ENCODE assay signal across 22 cellular contexts in genomic region chr16:7362231-7362630, GRCh38. TPM values are rescaled to one million over a fixed set of nuclear protein-coding genes. Genes with fewer than 3 reads are reported as not detected.
DNase-seq lines count a peak whose midpoint lies in the region; ATAC-seq and TF ChIP-seq lines count a peak whose summit lies in the region.
"Had no signal": no experiment of that assay in that cellular context is flagged by ENCODE, and none has a peak within 500 bp of the region (broad histone marks: within the 10 kb centered on the region; RNA-seq: fewer than 3 reads in every experiment).

No MANE protein-coding gene starts in this region.

- no peaks in the 10 kb centered on the region for H4K20me1 ChIP-seq in IMR-90 (ENCODE audit: insufficient read depth, low read length)
- H4K20me1 ChIP-seq: BLaER1 treated with 17β-estradiol and CSF1 and Interleukin-3, amounts not matched to agents 10 nM and 100 nM had no signal

- no peak for TF ChIP-seq CTCF in left ventricle myocardium inferior (IDR thresholded peaks at IDR 0.05; ENCODE audit: borderline replicate concordance)
- TF ChIP-seq CTCF in IMR-90 (conservative IDR thresholded peaks at IDR 0.05; ENCODE audit: low read depth, low read length), result no peak
- no peak for TF ChIP-seq CTCF in psoas muscle (IDR thresholded peaks at IDR 0.05)

- H3K79me1 ChIP-seq in IMR-90 (ENCODE audit: low read depth in 1 of 2, low read length in 2 of 2), result no peaks in the 10 kb centered on the region

- no peak for ATAC-seq in Right ventricle myocardium superior (ENCODE audit: poor library complexity)
- no peak for ATAC-seq in IMR-90 (ENCODE audit: low read depth)
- ATAC-seq in psoas muscle, result no peak
- ATAC-seq: GM23338 had no signal

- no peaks in the 10 kb centered on the region for H3K36me3 ChIP-seq in left ventricle myocardium inferior
- H3K36me3 ChIP-seq in IMR-90 (ENCODE audit: control insufficient read depth, insufficient read depth, low read length), result no peaks in the 10 kb centered on the region
- H3K36me3 ChIP-seq in psoas muscle (ENCODE audit: insufficient read depth in 1 of 2, low read depth in 1 of 2), result peaks cover 0 to 18% of the 10 kb centered on the region in 2 donors
- H3K36me3 ChIP-seq: BE2C; BLaER1 treated with 17β-estradiol and CSF1 and Interleukin-3, amounts not matched to agents 10 nM and 100 nM; HAP-1 had no signal

- H2AK5ac ChIP-seq in IMR-90 (ENCODE audit: low read depth, low read length), result no peak overlapping the region

- DNase-seq in left ventricle myocardium inferior, result no peak
- no peak for DNase-seq in Right ventricle myocardium superior
- no peak for DNase-seq in IMR-90
- DNase-seq in psoas muscle, result no peak
- no peak for DNase-seq in Ammon's horn (ENCODE audit: low spot score)
- DNase-seq in HT-29 (ENCODE audit: low spot score), result no peak
- DNase-seq: BE2C; Calu3; CD4-positive, alpha-beta T cell; COR-L47; DMS53; DMS79 treated with DMSO at 0.1 percent for 48 hours; GF-D8; HFFc6 had no signal

- intact Hi-C loops in left ventricle myocardium inferior (cut with micrococcal nuclease) (no loop called here), Right ventricle myocardium superior (cut with DNase I) (no loop called here), IMR-90 (cut with micrococcal nuclease) (no loop called here), psoas muscle (cut with DNase I) (loop anchor here in 1 of 2 donors (2.0 kb wide), 1 partner anchor 27 kb away; no protein-coding TSS in a partner anchor)

- H3K9me1 ChIP-seq in IMR-90 (ENCODE audit: insufficient read depth, low read length), result no peaks in the 10 kb centered on the region

- no peak overlapping the region for H2BK120ac ChIP-seq in IMR-90 (ENCODE audit: low read depth, low read length)

- dilution Hi-C loops in IMR-90 (cut with HindIII; ENCODE audit: low sequenced_read_pairs, unreplicated experiment), result no loop called here

- CTCF ChIA-PET in IMR-90 (lab: Yijun Ruan, JAX), result interaction anchor here (0.6 kb wide), 1 partner anchor 490 kb away, joined by 3 read pairs; no protein-coding TSS in a partner anchor

- no peak for TF ChIP-seq RAD21 in IMR-90 (IDR thresholded peaks at IDR 0.05; ENCODE audit: low read length)

- no peak overlapping the region for H3K4ac ChIP-seq in IMR-90 (ENCODE audit: low read depth, low read length)

- no TSS peak for BruUV-seq in IMR-90 (replicated peaks; lab: Mats Ljungman, UMichigan)

- H3K14ac ChIP-seq in IMR-90 (replicated peaks; ENCODE audit: low read depth, low read length), result no peak overlapping the region

- no peak overlapping the region for H2AK9ac ChIP-seq in IMR-90 (replicated peaks; ENCODE audit: low read depth, low read length, poor library complexity)

- H2BK5ac ChIP-seq in IMR-90 (ENCODE audit: low read depth, low read length, poor library complexity, severe bottlenecking), result peak overlapping the region; percentile 81

- no peak overlapping the region for H2BK20ac ChIP-seq in IMR-90 (ENCODE audit: low read depth, low read length)

- no peak overlapping the region for H2AFZ ChIP-seq in IMR-90 (replicated peaks; ENCODE audit: low read length, poor library complexity)
- H2AFZ ChIP-seq: GM23338 had no signal

- in situ Hi-C loops in IMR-90 (cut with MboI; ENCODE audit: low sequenced_read_pairs), result no loop called here

- H3K23ac ChIP-seq in IMR-90 (ENCODE audit: low read depth, low read length), result no peak overlapping the region

- H3K56ac ChIP-seq in IMR-90 (ENCODE audit: extremely low read depth, insufficient read depth, low read length), result no peak overlapping the region

- peaks cover 73% of the 10 kb centered on the region for H3K4me1 ChIP-seq in left ventricle myocardium inferior
- no peaks in the 10 kb centered on the region for H3K4me1 ChIP-seq in IMR-90 (ENCODE audit: control insufficient read depth, insufficient read depth, low read length)
- H3K4me1 ChIP-seq in psoas muscle, result peaks cover 87% of the 10 kb centered on the region
- H3K4me1 ChIP-seq: BE2C, HAP-1 had no signal

- H3K18ac ChIP-seq in IMR-90 (ENCODE audit: low read depth, low read length), result no peak overlapping the region

- H2BK15ac ChIP-seq in IMR-90 (ENCODE audit: low read depth, low read length), result no peak overlapping the region

- H3K4me2 ChIP-seq in IMR-90 (ENCODE audit: low read depth, low read length), result no peak overlapping the region
- H3K4me2 ChIP-seq: BLaER1 treated with 17β-estradiol and CSF1 and Interleukin-3, amounts not matched to agents 10 nM and 100 nM; GM23338 had no signal

- no peak for TF ChIP-seq POLR2A in IMR-90 (IDR thresholded peaks at IDR 0.05; ENCODE audit: low read depth, low read length)

- no peak overlapping the region for H4K5ac ChIP-seq in IMR-90 (ENCODE audit: low read depth, low read length)

- H3K9ac ChIP-seq in IMR-90 (ENCODE audit: low read depth, low read length), result no peak overlapping the region
- H3K9ac ChIP-seq: BLaER1 treated with 17β-estradiol and CSF1 and Interleukin-3, amounts not matched to agents 10 nM and 100 nM had no signal

- POLR2A ChIA-PET in IMR-90 (lab: Charles Lee; ENCODE audit: unreplicated experiment), result no interaction called here

- H3K9me3 ChIP-seq in left ventricle myocardium inferior (replicated peaks) (no peaks in the 10 kb centered on the region), IMR-90 (ENCODE audit: control insufficient read depth, insufficient read depth, low read length) (peaks cover 20% of the 10 kb centered on the region), psoas muscle (no peaks in the 10 kb centered on the region)
- H3K9me3 ChIP-seq: BE2C, HAP-1 had no signal

- H3K4me3 ChIP-seq in left ventricle myocardium inferior, result no peak overlapping the region
- H3K4me3 ChIP-seq in IMR-90 (ENCODE audit: insufficient read depth, low read depth, low read length), result no peak overlapping the region
- peak overlapping the region; percentile 49 for H3K4me3 ChIP-seq in psoas muscle
- H3K4me3 ChIP-seq: BLaER1 treated with 17β-estradiol and CSF1 and Interleukin-3, amounts not matched to agents 10 nM and 100 nM; GM23338; HAP-1 had no signal

- WGBS in IMR-90 (ENCODE audit: extremely low coverage in 2 of 2, insufficient read length in 1 of 2), 2 experiments, result 71 to 100% methylated on average over 5 to 6 of the region's 6 CpGs
- WGBS in psoas muscle, 3 donors, result 91 to 95% (median 94%) methylated on average over 6 of the region's 6 CpGs

- H3K27ac ChIP-seq in left ventricle myocardium inferior (replicated peaks) (peak overlapping the region; percentile 78), IMR-90 (ENCODE audit: insufficient read depth, low read length) (no peak overlapping the region), psoas muscle (peak overlapping the region; percentile 83)
- H3K27ac ChIP-seq: 22Rv1; BLaER1 treated with 17β-estradiol and CSF1 and Interleukin-3, amounts not matched to agents 10 nM and 100 nM had no signal

- no peak overlapping the region for H4K8ac ChIP-seq in IMR-90 (ENCODE audit: low read depth in 2 of 2, low read length in 2 of 2)

- no peak overlapping the region for H4K91ac ChIP-seq in IMR-90 (ENCODE audit: insufficient read depth, low read depth, low read length)

- no peaks in the 10 kb centered on the region for H3K27me3 ChIP-seq in left ventricle myocardium inferior (ENCODE audit: low read depth)
- H3K27me3 ChIP-seq in IMR-90 (ENCODE audit: control insufficient read depth, insufficient read depth, low read length), result no peaks in the 10 kb centered on the region
- no peaks in the 10 kb centered on the region for H3K27me3 ChIP-seq in psoas muscle (ENCODE audit: insufficient read depth in 3 of 3, low read length in 2 of 3)
- H3K27me3 ChIP-seq: BE2C; BLaER1 treated with 17β-estradiol and CSF1 and Interleukin-3, amounts not matched to agents 10 nM and 100 nM had no signal

TF ChIP-seq in IMR-90, 13 proteins besides CTCF, POLR2A, EP300 and RAD21:
- no peak for TF ChIP-seq MAZ (IDR thresholded peaks at IDR 0.05; ENCODE audit: borderline replicate concordance, low read depth, low read length)
- no peak for TF ChIP-seq RFX5 (IDR thresholded peaks at IDR 0.05; ENCODE audit: low read depth, low read length)
- TF ChIP-seq MAFK (IDR thresholded peaks at IDR 0.05; ENCODE audit: low read depth, low read length), result no peak
- no peak for TF ChIP-seq BHLHE40 (IDR thresholded peaks at IDR 0.05; ENCODE audit: low read depth, low read length)
- TF ChIP-seq FOS (IDR thresholded peaks at IDR 0.05; ENCODE audit: low read depth, low read length), result no peak
- no peak for TF ChIP-seq ELK1 (IDR thresholded peaks at IDR 0.05; ENCODE audit: borderline replicate concordance, low read depth, low read length)
TF ChIP-seq in IMR-90: peak in this region for 0.

RNA-seq across cellular contexts. Expression of gene RBFOX1, which starts 29.6 kb away (rescaled TPM):
- 71.8 TPM for total RNA-seq in left ventricle myocardium inferior
- total RNA-seq in Right ventricle myocardium superior, result 70.2 TPM
- total RNA-seq in IMR-90 (2012; rRNA removed), result not detected in 2 replicates
- polyA plus RNA-seq in IMR-90 (2012; rRNA removed), result not detected in 2 replicates
- not detected in 2 replicates for polyA plus RNA-seq in IMR-90 (2012; cell fraction: cytosol; rRNA removed)
- polyA plus RNA-seq in IMR-90 (2012; cell fraction: nucleus; rRNA removed; ENCODE audit: low replicate concordance), result not detected in 2 replicates
- 100 to 1,000 TPM; 113 to 141 (median 127) TPM for total RNA-seq in psoas muscle
- 10 to 100 TPM in 2 of 3 donors, 1 to 10 TPM in 1; 2.8 to 43.8 (median 40.1) TPM for polyA plus RNA-seq in psoas muscle
- not detected in 2 replicates for total RNA-seq in HT-29 (2014; rRNA removed; shearing (Covaris generic))
- total RNA-seq: Calu3; CD4-positive, alpha-beta T cell; Daoy; G401; HFFc6 had no signal
- polyA plus RNA-seq: AG04450, CD14-positive monocyte had no signal

Comparison
In these comparisons a context has a peak if more than half of its experiments do, and no peak if none do; other contexts are left out.
1. RNA of gene RBFOX1, which starts 29.6 kb away (total RNA-seq): 113 to 141 TPM in psoas muscle, 71.8 TPM in left ventricle myocardium inferior (single experiment) and 70.2 TPM in Right ventricle myocardium superior (single experiment); not detected in IMR-90 and not detected in HT-29; every median in the first group is over 10 times any median in the second.